1 cellular context compared by ENCODE assay signal in the genomic region with DNA sequence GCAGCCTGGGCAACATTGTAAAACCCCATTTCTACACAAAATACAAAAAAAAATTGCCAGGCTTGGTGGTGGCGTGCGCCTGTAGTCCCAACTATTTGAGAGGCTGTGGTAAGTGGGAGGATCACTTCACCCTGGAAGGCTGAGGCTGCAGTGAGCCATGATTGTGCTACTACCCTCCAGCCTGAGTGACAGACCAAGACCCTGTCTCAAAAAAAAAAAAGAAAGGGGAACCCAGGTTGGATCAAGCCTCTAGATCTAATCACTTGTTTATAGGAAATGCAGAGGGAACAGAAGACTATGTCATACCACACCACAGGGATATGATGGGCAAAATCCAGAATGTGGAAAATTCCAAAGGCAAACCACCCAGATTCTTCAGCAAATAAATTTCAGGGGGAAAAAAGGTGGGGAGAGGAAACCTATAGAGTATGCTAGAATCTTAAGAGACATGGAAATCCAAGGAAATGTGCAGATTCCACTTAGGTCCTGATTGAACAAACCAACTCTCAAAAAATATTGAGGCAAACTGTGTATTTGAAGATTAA.
A peak's percentile ranks its signal among the peaks of the same experiment; 100 is the strongest.
TF ChIP-seq lines count a peak whose summit lies in the region.

No MANE protein-coding gene starts in this region.

TF ChIP-seq in K562, 482 proteins besides CTCF, POLR2A, EP300 and RAD21 (continued from another document):
- TF ChIP-seq FIP1L1 (IDR thresholded peaks at IDR 0.05; ENCODE audit: low read depth, low read length, poor library complexity, severe bottlenecking) (no peak), SMARCE1 (IDR thresholded peaks at IDR 0.05) (peak; percentile 17; the same call in 1 of the 2 replicates), SPI1 (IDR thresholded peaks at IDR 0.05; ENCODE audit: borderline replicate concordance, low read depth, low read length) (peak; percentile 40; the same call in 1 of the 2 replicates), HOXB6 (CRISPR knock-in tag; IDR thresholded peaks at IDR 0.05; ENCODE audit: borderline replicate concordance) (no peak), SMARCA4 (IDR thresholded peaks at IDR 0.05) (0 out of 2 replicates have a peak, but pooled peaks have one; percentile 11), RBM25 (IDR thresholded peaks at IDR 0.05; ENCODE audit: low read depth, low read length, severe bottlenecking) (no peak), SMAD4 (CRISPR knock-in tag; conservative IDR thresholded peaks at IDR 0.05) (no peak)
- TF ChIP-seq, protein P1, sequence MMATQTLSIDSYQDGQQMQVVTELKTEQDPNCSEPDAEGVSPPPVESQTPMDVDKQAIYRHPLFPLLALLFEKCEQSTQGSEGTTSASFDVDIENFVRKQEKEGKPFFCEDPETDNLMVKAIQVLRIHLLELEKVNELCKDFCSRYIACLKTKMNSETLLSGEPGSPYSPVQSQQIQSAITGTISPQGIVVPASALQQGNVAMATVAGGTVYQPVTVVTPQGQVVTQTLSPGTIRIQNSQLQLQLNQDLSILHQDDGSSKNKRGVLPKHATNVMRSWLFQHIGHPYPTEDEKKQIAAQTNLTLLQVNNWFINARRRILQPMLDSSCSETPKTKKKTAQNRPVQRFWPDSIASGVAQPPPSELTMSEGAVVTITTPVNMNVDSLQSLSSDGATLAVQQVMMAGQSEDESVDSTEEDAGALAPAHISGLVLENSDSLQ (IDR thresholded peaks at IDR 0.05) = peak; percentile 88
- TF ChIP-seq, protein P2, sequence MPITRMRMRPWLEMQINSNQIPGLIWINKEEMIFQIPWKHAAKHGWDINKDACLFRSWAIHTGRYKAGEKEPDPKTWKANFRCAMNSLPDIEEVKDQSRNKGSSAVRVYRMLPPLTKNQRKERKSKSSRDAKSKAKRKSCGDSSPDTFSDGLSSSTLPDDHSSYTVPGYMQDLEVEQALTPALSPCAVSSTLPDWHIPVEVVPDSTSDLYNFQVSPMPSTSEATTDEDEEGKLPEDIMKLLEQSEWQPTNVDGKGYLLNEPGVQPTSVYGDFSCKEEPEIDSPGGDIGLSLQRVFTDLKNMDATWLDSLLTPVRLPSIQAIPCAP (CRISPR knock-in tag; IDR thresholded peaks at IDR 0.05; ENCODE audit: borderline replicate concordance) = no peak
- TF ChIP-seq, protein P3, sequence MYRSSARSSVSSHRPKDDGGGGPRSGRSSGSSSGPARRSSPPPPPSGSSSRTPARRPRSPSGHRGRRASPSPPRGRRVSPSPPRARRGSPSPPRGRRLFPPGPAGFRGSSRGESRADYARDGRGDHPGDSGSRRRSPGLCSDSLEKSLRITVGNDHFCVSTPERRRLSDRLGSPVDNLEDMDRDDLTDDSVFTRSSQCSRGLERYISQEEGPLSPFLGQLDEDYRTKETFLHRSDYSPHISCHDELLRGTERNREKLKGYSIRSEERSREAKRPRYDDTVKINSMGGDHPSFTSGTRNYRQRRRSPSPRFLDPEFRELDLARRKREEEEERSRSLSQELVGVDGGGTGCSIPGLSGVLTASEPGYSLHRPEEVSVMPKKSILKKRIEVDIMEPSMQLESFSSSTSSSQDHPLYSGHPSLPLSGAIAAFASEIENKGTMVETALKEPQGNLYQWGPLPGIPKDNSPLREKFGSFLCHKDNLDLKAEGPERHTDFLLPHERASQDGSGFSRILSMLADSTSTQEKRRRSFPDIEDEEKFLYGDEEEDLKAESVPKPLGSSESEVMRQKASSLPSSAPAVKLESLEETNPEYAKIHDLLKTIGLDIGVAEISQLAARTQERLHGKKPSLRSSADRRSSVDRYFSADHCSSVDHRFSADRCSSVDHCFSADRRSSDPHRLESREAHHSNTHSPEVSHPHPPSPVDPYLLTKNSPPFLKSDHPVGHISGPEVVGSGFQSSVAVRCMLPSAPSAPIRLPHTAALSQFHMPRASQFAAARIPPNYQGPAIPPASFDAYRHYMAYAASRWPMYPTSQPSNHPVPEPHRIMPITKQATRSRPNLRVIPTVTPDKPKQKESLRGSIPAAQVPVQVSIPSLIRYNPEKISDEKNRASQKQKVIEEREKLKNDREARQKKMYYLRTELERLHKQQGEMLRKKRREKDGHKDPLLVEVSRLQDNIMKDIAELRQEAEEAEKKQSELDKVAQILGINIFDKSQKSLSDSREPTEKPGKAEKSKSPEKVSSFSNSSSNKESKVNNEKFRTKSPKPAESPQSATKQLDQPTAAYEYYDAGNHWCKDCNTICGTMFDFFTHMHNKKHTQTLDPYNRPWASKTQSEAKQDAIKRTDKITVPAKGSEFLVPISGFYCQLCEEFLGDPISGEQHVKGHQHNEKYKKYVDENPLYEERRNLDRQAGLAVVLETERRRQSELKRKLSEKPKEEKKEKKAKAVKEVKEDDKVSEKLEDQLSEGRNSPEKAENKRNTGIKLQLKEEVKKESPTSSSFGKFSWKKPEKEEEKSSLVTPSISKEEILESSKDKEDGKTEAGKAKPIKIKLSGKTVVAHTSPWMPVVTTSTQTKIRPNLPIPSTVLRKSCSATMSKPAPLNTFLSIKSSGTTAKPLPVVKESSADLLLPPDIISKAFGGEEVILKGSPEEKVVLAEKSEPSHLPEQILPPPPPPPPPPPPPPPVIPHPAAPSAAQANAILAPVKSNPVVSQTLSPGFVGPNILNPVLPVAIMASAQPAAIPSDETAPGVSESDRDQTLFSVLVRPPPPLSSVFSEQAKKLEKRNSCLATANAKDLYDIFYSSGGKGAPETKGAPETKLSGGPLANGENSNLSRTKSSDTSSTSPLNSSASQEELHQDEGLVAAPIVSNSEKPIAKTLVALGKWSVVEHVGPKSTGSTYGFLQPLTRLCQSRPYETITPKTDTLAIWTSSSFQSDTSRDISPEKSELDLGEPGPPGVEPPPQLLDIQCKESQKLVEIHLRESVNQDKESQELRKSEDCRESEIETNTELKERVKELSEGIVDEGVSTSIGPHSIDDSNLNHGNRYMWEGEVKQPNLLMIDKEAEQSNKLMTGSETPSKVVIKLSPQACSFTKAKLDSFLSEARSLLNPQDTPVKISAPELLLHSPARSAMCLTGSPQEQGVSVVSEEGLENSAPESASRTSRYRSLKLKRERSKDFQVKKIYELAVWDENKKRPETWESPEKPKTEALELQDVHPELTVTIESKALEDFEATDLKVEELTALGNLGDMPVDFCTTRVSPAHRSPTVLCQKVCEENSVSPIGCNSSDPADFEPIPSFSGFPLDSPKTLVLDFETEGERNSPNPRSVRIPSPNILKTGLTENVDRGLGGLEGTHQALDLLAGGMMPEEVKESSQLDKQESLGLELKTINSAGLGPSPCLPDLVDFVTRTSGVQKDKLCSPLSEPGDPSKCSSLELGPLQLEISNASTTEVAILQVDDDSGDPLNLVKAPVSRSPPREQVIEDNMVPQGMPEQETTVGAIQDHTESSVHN (IDR thresholded peaks at IDR 0.05; ENCODE audit: borderline replicate concordance in 1 of 2, low read depth in 1 of 2) = no peak
TF ChIP-seq in K562: peak in this region for 5.
